In the genomic region with DNA sequence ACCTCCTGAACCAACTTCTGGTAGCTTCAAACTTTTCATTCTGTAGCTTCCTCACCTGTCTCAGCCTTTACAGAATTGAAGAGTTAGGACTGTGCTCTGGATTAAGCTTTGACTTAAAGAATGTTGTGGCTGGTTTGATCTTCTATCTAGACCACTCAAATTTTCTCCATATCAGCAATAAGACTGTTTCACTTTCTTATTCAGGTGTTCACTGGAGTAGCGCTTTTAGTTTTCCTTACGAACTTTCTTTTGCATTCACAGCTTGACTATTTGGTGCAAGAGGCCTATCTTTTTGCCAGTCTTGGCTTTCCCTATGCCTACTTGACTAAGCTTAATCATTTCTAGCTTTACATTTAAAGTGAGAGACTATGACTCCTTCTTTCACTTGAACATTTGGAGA, we compare ENCODE assay signal across 1 cellular context.
TF ChIP-seq lines count a peak whose summit lies in the region.

No MANE protein-coding gene starts in this region.

TF ChIP-seq in SK-N-SH, 30 proteins besides CTCF, POLR2A, EP300 and RAD21:
- TF ChIP-seq GATA2 (CRISPR knock-in tag; IDR thresholded peaks at IDR 0.05) (no peak), MXI1 (IDR thresholded peaks at IDR 0.05; ENCODE audit: low read depth, low read length) (no peak), POLR2AphosphoS5 (IDR thresholded peaks at IDR 0.05; ENCODE audit: low read depth, low read length) (no peak), RCOR1 (IDR thresholded peaks at IDR 0.05; ENCODE audit: low read length) (no peak), TAF1 (IDR thresholded peaks at IDR 0.05; ENCODE audit: borderline replicate concordance, low read depth, low read length) (no peak), MEF2A (IDR thresholded peaks at IDR 0.05; ENCODE audit: borderline replicate concordance, low read depth) (no peak), TEAD4 (IDR thresholded peaks at IDR 0.05; ENCODE audit: borderline replicate concordance, insufficient read depth) (no peak), FOXM1 (IDR thresholded peaks at IDR 0.05; ENCODE audit: low read depth) (no peak), TCF12 (IDR thresholded peaks at IDR 0.05) (no peak), SMC3 (IDR thresholded peaks at IDR 0.05; ENCODE audit: low read depth, low read length) (no peak), EZH2phosphoT487 (IDR thresholded peaks at IDR 0.05; ENCODE audit: borderline replicate concordance, low read depth) (no peak), FOXJ3 (CRISPR knock-in tag; IDR thresholded peaks at IDR 0.05) (no peak), RXRA (IDR thresholded peaks at IDR 0.05; ENCODE audit: borderline replicate concordance, low read depth) (no peak), NRF1 (IDR thresholded peaks at IDR 0.05; ENCODE audit: low read depth, low read length) (no peak), ELF1 (IDR thresholded peaks at IDR 0.05) (no peak), SIN3A (IDR thresholded peaks at IDR 0.05; ENCODE audit: borderline replicate concordance, low read depth, low read length) (no peak)
- TF ChIP-seq, protein P1, sequence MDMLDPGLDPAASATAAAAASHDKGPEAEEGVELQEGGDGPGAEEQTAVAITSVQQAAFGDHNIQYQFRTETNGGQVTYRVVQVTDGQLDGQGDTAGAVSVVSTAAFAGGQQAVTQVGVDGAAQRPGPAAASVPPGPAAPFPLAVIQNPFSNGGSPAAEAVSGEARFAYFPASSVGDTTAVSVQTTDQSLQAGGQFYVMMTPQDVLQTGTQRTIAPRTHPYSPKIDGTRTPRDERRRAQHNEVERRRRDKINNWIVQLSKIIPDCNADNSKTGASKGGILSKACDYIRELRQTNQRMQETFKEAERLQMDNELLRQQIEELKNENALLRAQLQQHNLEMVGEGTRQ (IDR thresholded peaks at IDR 0.05; ENCODE audit: borderline replicate concordance, low read depth, low read length) = no peak
- TF ChIP-seq, protein P2, sequence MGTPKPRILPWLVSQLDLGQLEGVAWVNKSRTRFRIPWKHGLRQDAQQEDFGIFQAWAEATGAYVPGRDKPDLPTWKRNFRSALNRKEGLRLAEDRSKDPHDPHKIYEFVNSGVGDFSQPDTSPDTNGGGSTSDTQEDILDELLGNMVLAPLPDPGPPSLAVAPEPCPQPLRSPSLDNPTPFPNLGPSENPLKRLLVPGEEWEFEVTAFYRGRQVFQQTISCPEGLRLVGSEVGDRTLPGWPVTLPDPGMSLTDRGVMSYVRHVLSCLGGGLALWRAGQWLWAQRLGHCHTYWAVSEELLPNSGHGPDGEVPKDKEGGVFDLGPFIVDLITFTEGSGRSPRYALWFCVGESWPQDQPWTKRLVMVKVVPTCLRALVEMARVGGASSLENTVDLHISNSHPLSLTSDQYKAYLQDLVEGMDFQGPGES (IDR thresholded peaks at IDR 0.05; ENCODE audit: low read depth, low read length) = no peak
